20 cellular contexts compared by ENCODE assay signal in the genomic region with DNA sequence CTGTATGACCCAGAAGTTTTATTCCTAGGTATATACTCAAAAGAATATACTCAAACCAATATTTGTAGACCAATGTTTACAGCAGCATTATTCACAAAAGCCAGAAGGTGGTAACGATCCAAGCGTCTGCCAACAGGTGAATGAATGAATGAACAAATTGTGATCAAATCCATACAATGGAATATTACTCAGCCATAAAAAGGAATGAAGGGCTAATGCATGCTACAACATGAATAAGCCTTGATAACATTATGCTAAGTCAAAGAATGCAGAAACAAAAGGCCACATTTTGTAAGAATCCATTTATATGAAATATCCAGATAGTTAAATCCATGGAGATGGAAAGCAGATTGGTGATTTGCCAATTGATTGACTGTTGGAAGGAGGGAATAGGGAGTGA. TPM values are rescaled to one million over a fixed set of nuclear protein-coding genes. Genes with fewer than 3 reads are reported as not detected.
DNase-seq lines count a peak whose midpoint lies in the region; ATAC-seq, FAIRE-seq and TF ChIP-seq lines count a peak whose summit lies in the region.
"Had no signal": no experiment of that assay in that cellular context is flagged by ENCODE, and none has a peak within 500 bp of the region (broad histone marks: within the 10 kb centered on the region; RNA-seq: fewer than 3 reads in every experiment).

No MANE protein-coding gene starts in this region.

- DNase-seq in T-helper 1 cell (no peak), T-cell (no peak), K562 (ENCODE audit: extremely low read depth in 1 of 4, low spot score in 3 of 4) (no peak), NCI-H345 (lab: John Stamatoyannopoulos, UW) (no peak), sciatic nerve (ENCODE audit: low spot score) (no peak)
- no peak for DNase-seq in activated naive CD4-positive, alpha-beta T cell treated with anti-CD3 and anti-CD28 coated beads, Interleukin-2, amount 10 ng/mL, durations not matched to agents 7 days and 5 days
- no peak for DNase-seq in activated naive CD4-positive, alpha-beta T cell treated with anti-CD3 and anti-CD28 coated beads, Interleukin-2, amount 50 U/mL, for 16 hours
- DNase-seq: Caco-2, GDM1, H9, KG1, NCI-H1694 treated with DMSO at 0.1 percent for 48 hours, NCI-H2107, NCI-H510A treated with DMSO at 0.1 percent for 48 hours, NCI-H774, OCI-M1 had no signal

- in situ Hi-C loops in K562 (cut with MboI) = no loop called here

- H3K9me1 ChIP-seq in K562 (ENCODE audit: control insufficient read depth, insufficient read depth, low read length) = no peaks in the 10 kb centered on the region

- no peaks in the 10 kb centered on the region for H3K27me3 Mint-ChIP-seq in T-helper 1 cell treated with Interleukin-12 subunit alpha and Interleukin-12 subunit beta and Interleukin-4 antibody, amounts not matched to agents 30 μg/mL and 1 μg/mL, for 36 hours (ENCODE audit: low read depth)
- no peaks in the 10 kb centered on the region for H3K27me3 Mint-ChIP-seq in activated naive CD4-positive, alpha-beta T cell treated with anti-CD3 and anti-CD28 coated beads, Interleukin-2, amount 10 ng/mL, durations not matched to agents 7 days and 5 days
- H3K27me3 Mint-ChIP-seq in T-cell = no peaks in the 10 kb centered on the region

- H3K9me3 ChIP-seq in K562 (replicated peaks; ENCODE audit: control insufficient read depth, insufficient read depth, low read depth, low read length) = no peaks in the 10 kb centered on the region
- H3K9me3 ChIP-seq: Caco-2 had no signal

- TF ChIP-seq CTCF in K562 (IDR thresholded peaks at IDR 0.05 in 2 of 3, conservative IDR thresholded peaks at IDR 0.05 in 1 of 3; ENCODE audit: insufficient read depth in 2 of 3, low read depth in 1 of 3, low read length in 3 of 3) = no peak

- no peak for FAIRE-seq in K562 (lab: Jason Lieb, UNC)
- FAIRE-seq: HepG2 had no signal

- CTCF ChIA-PET in activated naive CD4-positive, alpha-beta T cell treated with anti-CD3 and anti-CD28 coated beads, Interleukin-2, amount 10 ng/mL, durations not matched to agents 7 days and 5 days (lab: Charles Lee) = no interaction called here
- CTCF ChIA-PET in T-cell (lab: Charles Lee) = no interaction called here
- CTCF ChIA-PET in K562 (lab: Yijun Ruan, JAX; ENCODE audit: low intra/inter-chr PET ratio) = no interaction called here

- no peak overlapping the region for H3K9ac ChIP-seq in K562 (ENCODE audit: insufficient read depth in 1 of 2, low read depth in 2 of 2, low read length in 2 of 2)

- H3K27me3 ChIP-seq in K562 (ENCODE audit: control insufficient read depth in 2 of 2, insufficient read depth in 2 of 2, low read length in 2 of 2) = no peaks in the 10 kb centered on the region

- no peaks in the 10 kb centered on the region for H3K79me2 ChIP-seq in K562 (ENCODE audit: control insufficient read depth, insufficient read depth, low read length)

- no peaks in the 10 kb centered on the region; the same call in 2 of the 3 replicates for H3K36me3 ChIP-seq in K562 (ENCODE audit: control insufficient read depth, insufficient read depth, low read length)

- TF ChIP-seq POLR2A in K562 (conservative IDR thresholded peaks at IDR 0.05) = no peak

- peak overlapping the region; percentile 56 for H3K4me3 Mint-ChIP-seq in T-helper 1 cell treated with Interleukin-12 subunit alpha and Interleukin-12 subunit beta and Interleukin-4 antibody, amounts not matched to agents 30 μg/mL and 1 μg/mL, for 36 hours
- H3K4me3 Mint-ChIP-seq in activated naive CD4-positive, alpha-beta T cell treated with anti-CD3 and anti-CD28 coated beads, Interleukin-2, amount 10 ng/mL, durations not matched to agents 7 days and 5 days = peak overlapping the region; percentile 27
- peak overlapping the region in 2 of 3 donors; percentile 44 to 60 for H3K4me3 Mint-ChIP-seq in T-cell
- H3K4me3 Mint-ChIP-seq: CD14-positive monocyte, H9 had no signal

- peak overlapping the region; percentile 62 for H3K27ac Mint-ChIP-seq in T-helper 1 cell treated with Interleukin-12 subunit alpha and Interleukin-12 subunit beta and Interleukin-4 antibody, amounts not matched to agents 30 μg/mL and 1 μg/mL, for 36 hours
- H3K27ac Mint-ChIP-seq in activated naive CD4-positive, alpha-beta T cell treated with anti-CD3 and anti-CD28 coated beads, Interleukin-2, amount 10 ng/mL, durations not matched to agents 7 days and 5 days = no peak overlapping the region
- H3K27ac Mint-ChIP-seq in T-cell = peak overlapping the region in 1 of 2 donors; percentile 88
- H3K27ac Mint-ChIP-seq: CD14-positive monocyte, H9 had no signal

- BruUV-seq in K562 (replicated peaks; lab: Mats Ljungman, UMichigan) = no TSS peak

- H3K4me2 ChIP-seq in K562 (ENCODE audit: insufficient read depth, low read length) = no peak overlapping the region

- no peak overlapping the region for H3K4me3 ChIP-seq in K562

- H2AFZ ChIP-seq in K562 (ENCODE audit: low read depth, low read length) = no peak overlapping the region

- ATAC-seq in T-cell (replicated peaks in 1 of 4) = no peak
- no peak for ATAC-seq in K562
- no peak for ATAC-seq in sciatic nerve
- ATAC-seq: HepG2 had no signal

- intact Hi-C loops in K562 (cut with micrococcal nuclease) (no loop called here), sciatic nerve (cut with DNase I) (no loop called here)

- H3K4me1 Mint-ChIP-seq in T-helper 1 cell treated with Interleukin-12 subunit alpha and Interleukin-12 subunit beta and Interleukin-4 antibody, amounts not matched to agents 30 μg/mL and 1 μg/mL, for 36 hours (ENCODE audit: low read depth) = peaks cover 30% of the 10 kb centered on the region
- H3K4me1 Mint-ChIP-seq in activated naive CD4-positive, alpha-beta T cell treated with anti-CD3 and anti-CD28 coated beads, Interleukin-2, amount 10 ng/mL, durations not matched to agents 7 days and 5 days = peaks cover 35% of the 10 kb centered on the region
- H3K4me1 Mint-ChIP-seq in T-cell = peaks cover 33 to 40% (median 38%) of the 10 kb centered on the region in 3 donors
- H3K4me1 Mint-ChIP-seq: H9 had no signal

- peaks cover 7% of the 10 kb centered on the region for H3K9me3 Mint-ChIP-seq in T-helper 1 cell treated with Interleukin-12 subunit alpha and Interleukin-12 subunit beta and Interleukin-4 antibody, amounts not matched to agents 30 μg/mL and 1 μg/mL, for 36 hours
- H3K9me3 Mint-ChIP-seq in activated naive CD4-positive, alpha-beta T cell treated with anti-CD3 and anti-CD28 coated beads, Interleukin-2, amount 10 ng/mL, durations not matched to agents 7 days and 5 days = peaks cover 5% of the 10 kb centered on the region
- no peaks in the 10 kb centered on the region for H3K9me3 Mint-ChIP-seq in T-cell

- peaks cover 0 to 10% of the 10 kb centered on the region in 2 experiments; a peak in 3 of 5 replicates for H3K4me1 ChIP-seq in K562 (replicated peaks in 1 of 2; ENCODE audit: control insufficient read depth in 2 of 2, insufficient read depth in 2 of 2, low read length in 2 of 2)
- H3K4me1 ChIP-seq: Caco-2 had no signal

- H4K20me1 ChIP-seq in K562 (replicated peaks; ENCODE audit: control insufficient read depth, insufficient read depth, low read length) = no peaks in the 10 kb centered on the region

- peaks cover 21% of the 10 kb centered on the region for H3K36me3 Mint-ChIP-seq in T-helper 1 cell treated with Interleukin-12 subunit alpha and Interleukin-12 subunit beta and Interleukin-4 antibody, amounts not matched to agents 30 μg/mL and 1 μg/mL, for 36 hours (ENCODE audit: low read depth)
- peaks cover 20% of the 10 kb centered on the region for H3K36me3 Mint-ChIP-seq in activated naive CD4-positive, alpha-beta T cell treated with anti-CD3 and anti-CD28 coated beads, Interleukin-2, amount 10 ng/mL, durations not matched to agents 7 days and 5 days
- peaks cover 5% of the 10 kb centered on the region for H3K36me3 Mint-ChIP-seq in T-cell

- POLR2A ChIA-PET in T-cell (lab: Charles Lee) = no interaction called here
- POLR2A ChIA-PET in K562 (lab: Yijun Ruan, JAX) = no interaction called here

- WGBS in K562 (ENCODE audit: insufficient coverage, low coverage, missing lambda C conversion rate) = 83% methylated on average over 2 of the region's 2 CpGs

- no peak overlapping the region for H3K27ac ChIP-seq in K562 (ENCODE audit: extremely low read depth, low read depth, low read length)
- H3K27ac ChIP-seq: 22Rv1 had no signal

- no peak for TF ChIP-seq RAD21 in K562 (CRISPR knock-in tag; conservative IDR thresholded peaks at IDR 0.05 in 1 of 2, IDR thresholded peaks at IDR 0.05 in 1 of 2)

- no peak for TF ChIP-seq EP300 in K562 (IDR thresholded peaks at IDR 0.05; ENCODE audit: low read length)

TF ChIP-seq in K562, 482 proteins besides CTCF, POLR2A, EP300 and RAD21:
- TF ChIP-seq ASH1L (IDR thresholded peaks at IDR 0.05; ENCODE audit: borderline replicate concordance, low read depth, partially characterized antibody) (no peak), ZNF408 (CRISPR knock-in tag; IDR thresholded peaks at IDR 0.05; ENCODE audit: low read depth) (no peak), ZNF146 (CRISPR knock-in tag; IDR thresholded peaks at IDR 0.05; ENCODE audit: unreplicated experiment) (peak; percentile 59), TEAD2 (tag; IDR thresholded peaks at IDR 0.05) (no peak), MTA2 (IDR thresholded peaks at IDR 0.05; ENCODE audit: low read depth) (no peak), TCF15 (CRISPR knock-in tag; IDR thresholded peaks at IDR 0.05) (no peak)

RNA-seq across cellular contexts. Expression of gene CD226, which starts 5.5 kb away (rescaled TPM):
- total RNA-seq in T-cell (10 to 100 TPM; 32.2 to 87.1 (median 57.4) TPM), K562 (2014; rRNA removed) (0.32 and 0.98 TPM in 2 replicates), K562 (2014; rRNA removed; fragmentation: Illumina TruSeq; extraction: Trizol) (1.2 and 1.6 TPM in 2 replicates), K562 (2015; rRNA removed; fragmentation: Illumina TruSeq; extraction: Trizol) (0.34 and 0.65 TPM in 2 replicates), K562 (2021) (1.7 and 2.0 TPM in 2 replicates), sciatic nerve (3.1 TPM)
- 1.9 and 6.0 TPM in 2 replicates for total RNA-seq in K562 (2011; cell fraction: chromatin; rRNA removed; ENCODE audit: low replicate concordance)
- 1.1 and 1.5 TPM in 2 replicates for total RNA-seq in K562 (2011; cell fraction: nucleolus; rRNA removed)
- 2.3 and 4.9 TPM in 2 replicates for total RNA-seq in K562 (2011; cell fraction: nucleoplasm; rRNA removed)
- polyA plus RNA-seq in K562 (2011; rRNA removed) (1.1 and 1.2 TPM in 2 replicates), K562 (2014; fragmentation: Illumina TruSeq; extraction: Trizol) (0.82 and 1.00 TPM in 2 replicates), K562 (2014; fragmentation: Nextera tagmentation; extraction: Ambion mirVana) (under 1 TPM; 0.52 to 0.63 TPM), K562 (2014; rRNA removed) (0.50 and 0.80 TPM in 2 replicates)
- polyA plus RNA-seq in K562 (2011; cell fraction: cytosol; rRNA removed) = 0.33 and 0.59 TPM in 2 replicates
- polyA plus RNA-seq in K562 (2011; cell fraction: nucleus; rRNA removed) = 1.2 and 1.9 TPM in 2 replicates
- 0.77 and 1.3 TPM in 2 replicates for polyA plus RNA-seq in K562 (2012)
- polyA minus RNA-seq in K562 (2011; rRNA and poly(A)+ RNA removed) = 2.6 and 2.7 TPM in 2 replicates
- polyA minus RNA-seq in K562 (2011; cell fraction: cytosol; rRNA and poly(A)+ RNA removed) = 2.0 TPM in 1 of 2 replicates, not detected in the other
- polyA minus RNA-seq in K562 (2011; cell fraction: nucleus; rRNA and poly(A)+ RNA removed) = 0.67 and 0.81 TPM in 2 replicates
- total RNA-seq: H9 had no signal
